1 cellular context compared by ENCODE assay signal in genomic region chr22:46364341-46365165, GRCh38.
TF ChIP-seq lines count a peak whose summit lies in the region.

No MANE protein-coding gene starts in this region.

TF ChIP-seq in IMR-90, 13 proteins besides CTCF, POLR2A, EP300 and RAD21 (continued from another document):
- TF ChIP-seq USF2 (IDR thresholded peaks at IDR 0.05; ENCODE audit: low read depth, low read length) (no peak), MAFK (IDR thresholded peaks at IDR 0.05; ENCODE audit: low read depth, low read length) (no peak), CEBPB (IDR thresholded peaks at IDR 0.05; ENCODE audit: low read depth, low read length) (no peak), FOS (IDR thresholded peaks at IDR 0.05; ENCODE audit: low read depth, low read length) (no peak), ELK1 (IDR thresholded peaks at IDR 0.05; ENCODE audit: borderline replicate concordance, low read depth, low read length) (no peak), RCOR1 (IDR thresholded peaks at IDR 0.05; ENCODE audit: insufficient replicate concordance, low read length) (no peak), MXI1 (IDR thresholded peaks at IDR 0.05; ENCODE audit: borderline replicate concordance, low read depth, low read length) (no peak), BHLHE40 (IDR thresholded peaks at IDR 0.05; ENCODE audit: low read depth, low read length) (no peak)
